In genomic region chr9:33159058-33159759, GRCh38 we compare ENCODE assay signal across 8 cellular contexts. TPM values are rescaled to one million over a fixed set of nuclear protein-coding genes. Genes with fewer than 3 reads are reported as not detected.
A peak's percentile ranks its signal among the peaks of the same experiment; 100 is the strongest.
DNase-seq lines count a peak whose midpoint lies in the region; ATAC-seq, FAIRE-seq and TF ChIP-seq lines count a peak whose summit lies in the region.

No MANE protein-coding gene starts in this region.

- ATAC-seq in Right ventricle myocardium inferior (peak; percentile 61), sciatic nerve (peak; percentile 79), HG03457 (IDR thresholded peaks at IDR 0.05; ENCODE audit: unreplicated experiment) (no peak)

- intact Hi-C loops in Right ventricle myocardium inferior (cut with DNase I), result no loop called here
- intact Hi-C loops in sciatic nerve (cut with DNase I), result loop anchor here (10.0 kb wide), 1 partner anchor 774 kb away; the partner anchor contains the start of gene ACO1

- H3K4me3 ChIP-seq in WI38 (ENCODE audit: low read depth, low read length), result peak overlapping the region; percentile 9; the same call in 1 of the 2 replicates

- DNase-seq in GM18507 (ENCODE audit: extremely low spot score, insufficient read length, low read depth), result no peak
- peak in 55 of 76 experiments; percentile 7 to 72 (median 36) for DNase-seq in HUDEP-2 (lab: John Stamatoyannopoulos, UW; ENCODE audit: unreplicated experiment in 76 of 76)
- peak; percentile 87 for DNase-seq in Right ventricle myocardium inferior (ENCODE audit: missing footprints)
- DNase-seq in sciatic nerve (ENCODE audit: low spot score), result peak; percentile 86
- DNase-seq in NCI-H2081 (lab: John Stamatoyannopoulos, UW), result no peak
- no peak for DNase-seq in COR-L47 (lab: John Stamatoyannopoulos, UW)

- TF ChIP-seq CTCF in WI38 (IDR thresholded peaks at IDR 0.05; ENCODE audit: low read depth, low read length), result no peak

- peak; percentile 75 for FAIRE-seq in GM18507 (lab: Jason Lieb, UNC)

RNA-seq across cellular contexts. Expression of gene B4GALT1, which starts 7.9 kb away (rescaled TPM):
- 43.6 TPM for total RNA-seq in Right ventricle myocardium inferior
- 85.3 TPM for total RNA-seq in sciatic nerve

Comparison
In these comparisons a context has a peak if more than half of its experiments do, and no peak if none do; other contexts are left out.
1. DNase-seq: peak in HUDEP-2 (55 of 76), Right ventricle myocardium inferior (single experiment) and sciatic nerve (single experiment); none in GM18507 (single experiment), NCI-H2081 (0 of 2) and COR-L47 (single experiment).